ENCODE assay signal across 26 cellular contexts in the genomic region with DNA sequence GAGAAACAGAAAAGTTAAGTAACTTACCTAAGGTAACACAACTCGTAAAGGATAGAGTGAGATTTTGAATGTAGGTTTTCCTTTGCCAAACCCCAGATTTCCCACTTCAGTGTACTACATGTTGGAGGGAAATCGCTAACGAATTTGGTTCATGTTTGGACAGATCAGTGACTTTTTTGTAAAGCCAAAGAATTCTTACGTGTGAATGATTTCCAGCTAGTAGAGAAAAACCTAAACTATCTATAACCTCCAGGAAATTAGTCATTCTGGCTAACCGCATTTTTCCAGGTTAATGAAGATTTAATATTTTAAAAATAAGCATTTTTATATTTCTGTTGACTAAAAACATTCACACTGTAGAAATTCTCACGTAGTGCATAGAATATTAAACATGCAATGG. TPM values are rescaled to one million over a fixed set of nuclear protein-coding genes. Genes with fewer than 3 reads are reported as not detected.
"Had no signal": no experiment of that assay in that cellular context is flagged by ENCODE, and none has a peak within 500 bp of the region (broad histone marks: within the 10 kb centered on the region; RNA-seq: fewer than 3 reads in every experiment).

No MANE protein-coding gene starts in this region.

- H3K27me3 ChIP-seq: gastroesophageal sphincter, left lung, ovary, sigmoid colon, spleen, tibial nerve, upper lobe of left lung had no signal

- H3K27ac ChIP-seq: gastroesophageal sphincter, heart right ventricle, left lung, ovary, psoas muscle, sigmoid colon, spleen, thoracic aorta, tibial nerve, upper lobe of left lung had no signal

- H3K9me3 ChIP-seq: gastroesophageal sphincter, left lung, ovary, psoas muscle, spleen, thoracic aorta, tibial nerve, upper lobe of left lung had no signal

- H3K36me3 Mint-ChIP-seq: naive thymus-derived CD8-positive, alpha-beta T cell; stimulated activated memory B cell treated with anti-CD40 and anti-IgM and Interleukin-4, amounts not matched to agents 10 μg/mL and 1 μg/mL and 100 μg/mL, for 72 hours had no signal

- H3K4me1 Mint-ChIP-seq: immature natural killer cell; stimulated activated memory B cell treated with anti-CD40 and anti-IgM and Interleukin-4, amounts not matched to agents 10 μg/mL and 1 μg/mL and 100 μg/mL, for 72 hours had no signal

- H3K27me3 Mint-ChIP-seq: effector memory CD8-positive, alpha-beta T cell; stimulated activated memory B cell treated with anti-CD40 and anti-IgM and Interleukin-4, amounts not matched to agents 10 μg/mL and 1 μg/mL and 100 μg/mL, for 72 hours had no signal

- H3K4me1 ChIP-seq: gastroesophageal sphincter, left lung, psoas muscle, spleen, tibial nerve, upper lobe of left lung had no signal

- ATAC-seq: effector memory CD8-positive, alpha-beta T cell; esophagus mucosa; gastroesophageal sphincter; heart right ventricle; left cardiac atrium; left lung; naive thymus-derived CD8-positive, alpha-beta T cell; psoas muscle; right cardiac atrium; stimulated activated memory B cell treated with anti-CD40 and anti-IgM and Interleukin-4, amounts not matched to agents 10 μg/mL and 1 μg/mL and 100 μg/mL, for 72 hours; stimulated activated naive CD8-positive, alpha-beta T cell treated with anti-CD3 and anti-CD28 coated beads, Interleukin-15, Interleukin-2, amounts not matched to agents 100 U/mL and 50 U/mL, for 24 hours had no signal

- H3K4me3 Mint-ChIP-seq: effector memory CD8-positive, alpha-beta T cell; immature natural killer cell; naive thymus-derived CD8-positive, alpha-beta T cell; stimulated activated memory B cell treated with anti-CD40 and anti-IgM and Interleukin-4, amounts not matched to agents 10 μg/mL and 1 μg/mL and 100 μg/mL, for 72 hours had no signal

- H3K4me3 ChIP-seq: gastroesophageal sphincter, heart right ventricle, left lung, ovary, psoas muscle, sigmoid colon, spleen, thoracic aorta, tibial nerve, upper lobe of left lung had no signal

- H3K36me3 ChIP-seq: gastroesophageal sphincter, heart right ventricle, left lung, ovary, sigmoid colon, spleen, thoracic aorta, tibial nerve, upper lobe of left lung had no signal

- H3K27ac Mint-ChIP-seq: effector memory CD8-positive, alpha-beta T cell; immature natural killer cell; naive thymus-derived CD8-positive, alpha-beta T cell; stimulated activated memory B cell treated with anti-CD40 and anti-IgM and Interleukin-4, amounts not matched to agents 10 μg/mL and 1 μg/mL and 100 μg/mL, for 72 hours had no signal

- DNase-seq: cerebellar nuclear complex; cortex of kidney; effector memory CD8-positive, alpha-beta T cell; foreskin fibroblast; glutamatergic neuron; heart right ventricle; hippocampal formation; immature natural killer cell; left cardiac atrium; left lung; naive thymus-derived CD8-positive, alpha-beta T cell; occipital lobe; ovary; posterior cingulate gyrus; psoas muscle; right cardiac atrium; sigmoid colon; spleen; stimulated activated CD4-positive, alpha-beta T cell treated with anti-CD3 and anti-CD28 coated beads, Interleukin-4, amount 100 ng/mL, for 4 hours; stimulated activated naive CD8-positive, alpha-beta T cell treated with anti-CD3 and anti-CD28 coated beads, Interleukin-15, Interleukin-2, amounts not matched to agents 100 U/mL and 50 U/mL, for 24 hours; upper lobe of left lung had no signal

RNA-seq across cellular contexts. Expression of a gene that starts 7.2 kb away (rescaled TPM):
- total RNA-seq: naive thymus-derived CD8-positive, alpha-beta T cell had no signal
